Comparison of ENCODE assay signal across 24 cellular contexts in genomic region chr2:80852079-80852807, GRCh38.
DNase-seq lines count a peak whose midpoint lies in the region; ATAC-seq and TF ChIP-seq lines count a peak whose summit lies in the region.
"Had no signal": no experiment of that assay in that cellular context is flagged by ENCODE, and none has a peak within 500 bp of the region (broad histone marks: within the 10 kb centered on the region; RNA-seq: fewer than 3 reads in every experiment).

No MANE protein-coding gene starts in this region.

- no peaks in the 10 kb centered on the region for H3K27me3 ChIP-seq in KMS-11 (ENCODE audit: insufficient read depth, low read depth)
- H3K27me3 ChIP-seq in smooth muscle cell (ENCODE audit: low read depth), result no peaks in the 10 kb centered on the region
- H3K27me3 ChIP-seq: suprapubic skin had no signal

- H4K20me1 ChIP-seq in KMS-11 (ENCODE audit: insufficient read depth), result no peaks in the 10 kb centered on the region
- H4K20me1 ChIP-seq in smooth muscle cell (ENCODE audit: low read depth), result no peaks in the 10 kb centered on the region

- POLR2A ChIA-PET in WTC11 (lab: Charles Lee), result no interaction called here

- peak; percentile 0; the same call in 1 of the 2 replicates for TF ChIP-seq CTCF in KMS-11 (conservative IDR thresholded peaks at IDR 0.05; ENCODE audit: low read depth, low read length)
- TF ChIP-seq CTCF in WTC11 (IDR thresholded peaks at IDR 0.05), result no peak
- peak; percentile 17 for TF ChIP-seq CTCF in smooth muscle cell (IDR thresholded peaks at IDR 0.05; ENCODE audit: borderline replicate concordance, insufficient read depth, poor library complexity, severe bottlenecking)

- peak; percentile 26 for DNase-seq in DMS53 (lab: John Stamatoyannopoulos, UW)
- DNase-seq in DMS53 treated with DMSO at 0.1 percent for 48 hours (lab: John Stamatoyannopoulos, UW; ENCODE audit: unreplicated experiment), result no peak
- no peak for DNase-seq in WTC11 (ENCODE audit: low spot score)
- DNase-seq in smooth muscle cell (lab: John Stamatoyannopoulos, UW; ENCODE audit: unreplicated experiment), result no peak
- no peak for DNase-seq in NCI-H2029 (lab: John Stamatoyannopoulos, UW)
- no peak for DNase-seq in NCI-H526 (lab: John Stamatoyannopoulos, UW)
- no peak for DNase-seq in SHP77 treated with DMSO at 0.1 percent for 48 hours (lab: John Stamatoyannopoulos, UW)
- DNase-seq: activated CD4-positive, alpha-beta T cell treated with anti-CD3 and anti-CD28 coated beads, Interleukin-2, amount 50 U/mL, for 4 hours; activated naive CD4-positive, alpha-beta T cell treated with anti-CD3 and anti-CD28 coated beads for 36 hours; naive B cell; NCI-H1092 treated with DMSO at 0.1 percent for 48 hours; NCI-H1930; NCI-H526 treated with DMSO at 0.1 percent for 48 hours; occipital lobe; stimulated activated CD4-positive, alpha-beta T cell treated with anti-CD3 and anti-CD28 coated beads, Interleukin-15, amount 100 ng/mL, for 24 hours; stimulated activated naive CD4-positive, alpha-beta T cell; T-helper 1 cell had no signal

- H3K27ac ChIP-seq in KMS-11 (no peak overlapping the region), smooth muscle cell (ENCODE audit: low read depth) (no peak overlapping the region)
- H3K27ac ChIP-seq: 22Rv1, suprapubic skin had no signal

- H3K9me3 Mint-ChIP-seq in WTC11, result no peaks in the 10 kb centered on the region
- H3K9me3 Mint-ChIP-seq: brain, mesothelial cell of epicardium had no signal

- ATAC-seq in WTC11, result peak; percentile 73
- ATAC-seq: Right ventricle myocardium inferior had no signal

- H3K4me3 ChIP-seq in KMS-11 (IDR thresholded peaks at IDR 0.05; ENCODE audit: insufficient read depth, low read depth, low read length), result no peak overlapping the region
- no peak overlapping the region for H3K4me3 ChIP-seq in smooth muscle cell
- H3K4me3 ChIP-seq: suprapubic skin had no signal

- no peaks in the 10 kb centered on the region for H3K36me3 Mint-ChIP-seq in WTC11
- H3K36me3 Mint-ChIP-seq: brain, CD14-positive monocyte, mesothelial cell of epicardium, naive B cell had no signal

- H3K4me1 ChIP-seq in KMS-11 (ENCODE audit: low read depth, poor library complexity, severe bottlenecking), result no peaks in the 10 kb centered on the region
- no peaks in the 10 kb centered on the region for H3K4me1 ChIP-seq in smooth muscle cell (ENCODE audit: low read depth)
- H3K4me1 ChIP-seq: suprapubic skin had no signal

- H3F3A ChIP-seq in smooth muscle cell (ENCODE audit: low read depth), result no peaks in the 10 kb centered on the region

- H2AFZ ChIP-seq in KMS-11 (ENCODE audit: low read depth) (0 out of 2 replicates have a peak overlapping the region, but pooled peaks have one; percentile 20), smooth muscle cell (ENCODE audit: low read depth) (peak overlapping the region; percentile 42)

- peaks cover 8% of the 10 kb centered on the region for H3K4me1 Mint-ChIP-seq in WTC11
- H3K4me1 Mint-ChIP-seq: CD14-positive monocyte, naive B cell had no signal

- H3K4me3 Mint-ChIP-seq in WTC11, result no peak overlapping the region
- H3K4me3 Mint-ChIP-seq: activated naive CD4-positive, alpha-beta T cell treated with anti-CD3 and anti-CD28 coated beads for 36 hours; CD14-positive monocyte; mesothelial cell of epicardium; naive B cell had no signal

- no peaks in the 10 kb centered on the region for H3K27me3 Mint-ChIP-seq in WTC11 (ENCODE audit: low read depth)
- H3K27me3 Mint-ChIP-seq: brain, naive B cell had no signal

- no peaks in the 10 kb centered on the region for H3K9me3 ChIP-seq in smooth muscle cell (replicated peaks; ENCODE audit: low read depth)
- H3K9me3 ChIP-seq: suprapubic skin had no signal

- 89% methylated on average over 4 of the region's 4 CpGs for WGBS in smooth muscle cell (ENCODE audit: low lambda C conversion rate)

- CTCF ChIA-PET in WTC11 (lab: Charles Lee), result interaction anchor here (0.6 to 1.8 kb wide), 9 partner anchors 9 to 526 kb away, joined by 3 to 9 read pairs (median 3); no protein-coding TSS in a partner anchor

- no peaks in the 10 kb centered on the region for H3K79me2 ChIP-seq in KMS-11 (ENCODE audit: insufficient read depth, low read depth)
- no peaks in the 10 kb centered on the region for H3K79me2 ChIP-seq in smooth muscle cell (ENCODE audit: low read depth)

- H3K9ac ChIP-seq in KMS-11 (no peak overlapping the region), smooth muscle cell (ENCODE audit: low read depth) (no peak overlapping the region)

- H3K36me3 ChIP-seq in KMS-11 (ENCODE audit: insufficient read depth), result no peaks in the 10 kb centered on the region
- no peaks in the 10 kb centered on the region for H3K36me3 ChIP-seq in smooth muscle cell (ENCODE audit: low read depth)
- H3K36me3 ChIP-seq: suprapubic skin had no signal

- H3K27ac Mint-ChIP-seq in WTC11, result no peak overlapping the region; the same call in 1 of the 2 replicates
- H3K27ac Mint-ChIP-seq: activated naive CD4-positive, alpha-beta T cell treated with anti-CD3 and anti-CD28 coated beads for 36 hours; CD14-positive monocyte; mesothelial cell of epicardium; naive B cell had no signal

- H3K4me2 ChIP-seq in KMS-11 (no peak overlapping the region), smooth muscle cell (no peak overlapping the region)

TF ChIP-seq in WTC11, 78 proteins besides CTCF, POLR2A, EP300 and RAD21 (continues in another document):
- TF ChIP-seq ZNF138 (CRISPR knock-in tag; conservative IDR thresholded peaks at IDR 0.05) (no peak), MAX (CRISPR knock-in tag; IDR thresholded peaks at IDR 0.05) (no peak), AR (CRISPR knock-in tag; IDR thresholded peaks at IDR 0.05) (no peak), E2F5 (CRISPR knock-in tag; IDR thresholded peaks at IDR 0.05) (no peak), RORB (CRISPR knock-in tag; IDR thresholded peaks at IDR 0.05) (no peak), ZNF219 (CRISPR knock-in tag; IDR thresholded peaks at IDR 0.05; ENCODE audit: borderline replicate concordance) (no peak), JAZF1 (CRISPR knock-in tag; IDR thresholded peaks at IDR 0.05) (no peak), TEAD4 (CRISPR knock-in tag; IDR thresholded peaks at IDR 0.05) (no peak), ESRRA (CRISPR knock-in tag; IDR thresholded peaks at IDR 0.05; ENCODE audit: borderline replicate concordance) (no peak), ATF2 (CRISPR knock-in tag; IDR thresholded peaks at IDR 0.05; ENCODE audit: borderline replicate concordance, low read depth) (no peak)
